16 cellular contexts compared by ENCODE assay signal in the genomic region with DNA sequence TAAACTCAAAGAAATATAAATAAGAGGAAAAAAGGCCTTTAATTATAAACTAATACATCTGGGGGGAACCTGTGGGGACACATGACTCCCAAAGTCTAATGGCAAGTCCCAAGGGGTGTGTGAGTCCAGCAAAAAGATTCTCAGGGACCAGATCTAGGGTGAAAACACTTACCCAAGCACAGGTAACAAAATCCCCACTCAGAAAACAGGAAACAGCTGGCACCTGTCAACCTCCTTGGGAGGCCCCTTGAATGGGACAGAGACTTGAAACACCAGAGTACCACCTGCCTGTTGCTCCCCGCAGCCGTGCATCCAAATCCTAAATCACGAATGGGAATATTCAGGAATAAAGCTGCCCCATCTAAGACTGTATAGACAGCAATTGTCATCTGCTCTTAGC.
DNase-seq lines count a peak whose midpoint lies in the region; ATAC-seq and TF ChIP-seq lines count a peak whose summit lies in the region.
"Had no signal": no experiment of that assay in that cellular context is flagged by ENCODE, and none has a peak within 500 bp of the region (broad histone marks: within the 10 kb centered on the region; RNA-seq: fewer than 3 reads in every experiment).

No MANE protein-coding gene starts in this region.

- no peaks in the 10 kb centered on the region for H3K9me3 ChIP-seq in esophagus muscularis mucosa
- H3K9me3 ChIP-seq: BLaER1 treated with 17β-estradiol and CSF1 and Interleukin-3, amounts not matched to agents 10 nM and 100 nM; HAP-1 had no signal

- H3K27me3 ChIP-seq in esophagus muscularis mucosa, result no peaks in the 10 kb centered on the region
- H3K27me3 ChIP-seq: BLaER1 treated with 17β-estradiol and CSF1 and Interleukin-3, amounts not matched to agents 10 nM and 100 nM had no signal

- no peak for ATAC-seq in GM18498 (IDR thresholded peaks at IDR 0.05; ENCODE audit: unreplicated experiment)
- no peak for ATAC-seq in GM18907 (IDR thresholded peaks at IDR 0.05; ENCODE audit: unreplicated experiment)

- 91% methylated on average over 3 of the region's 3 CpGs for WGBS in esophagus muscularis mucosa

- H3K4me1 ChIP-seq in esophagus muscularis mucosa, result no peaks in the 10 kb centered on the region
- H3K4me1 ChIP-seq: HAP-1 had no signal

- H3K27ac ChIP-seq in esophagus muscularis mucosa (replicated peaks in 1 of 4), result no peak overlapping the region
- H3K27ac ChIP-seq: BLaER1 treated with 17β-estradiol and CSF1 and Interleukin-3, amounts not matched to agents 10 nM and 100 nM had no signal

- intact Hi-C loops in esophagus muscularis mucosa (cut with DNase I), result no loop called here

- DNase-seq in NCI-H2171 treated with DMSO at 0.1 percent for 48 hours (lab: John Stamatoyannopoulos, UW) (peak; percentile 70), NCI-H2171 (lab: John Stamatoyannopoulos, UW) (no peak), NCI-H2107 treated with DMSO at 0.1 percent for 48 hours (lab: John Stamatoyannopoulos, UW; ENCODE audit: unreplicated experiment) (peak; percentile 41), NCI-H510A (lab: John Stamatoyannopoulos, UW) (peak; percentile 44), esophagus muscularis mucosa (ENCODE audit: extremely low spot score) (peak; percentile 77), NCI-H82 treated with DMSO at 0.1 percent for 48 hours (lab: John Stamatoyannopoulos, UW; ENCODE audit: unreplicated experiment) (no peak)
- DNase-seq: ACHN; Calu3; CD4-positive, CD25-positive, alpha-beta regulatory T cell; DMS 273 treated with DMSO at 0.1 percent for 48 hours; DND-41; GDM1 had no signal

- H3K4me3 ChIP-seq in esophagus muscularis mucosa, result no peak overlapping the region
- H3K4me3 ChIP-seq: BLaER1 treated with 17β-estradiol and CSF1 and Interleukin-3, amounts not matched to agents 10 nM and 100 nM; HAP-1 had no signal

- H3K36me3 ChIP-seq in esophagus muscularis mucosa, result no peaks in the 10 kb centered on the region
- H3K36me3 ChIP-seq: BLaER1 treated with 17β-estradiol and CSF1 and Interleukin-3, amounts not matched to agents 10 nM and 100 nM; HAP-1 had no signal

- TF ChIP-seq POLR2A in esophagus muscularis mucosa (IDR thresholded peaks at IDR 0.05; ENCODE audit: low read depth), result no peak

- no peak for TF ChIP-seq EP300 in esophagus muscularis mucosa (IDR thresholded peaks at IDR 0.05)

- no peak for TF ChIP-seq CTCF in esophagus muscularis mucosa (IDR thresholded peaks at IDR 0.05)

Comparison
In these comparisons a context has a peak if more than half of its experiments do, and no peak if none do; other contexts are left out.
1. DNase-seq: peak in NCI-H2171 treated with DMSO at 0.1 percent for 48 hours (single experiment), NCI-H2107 treated with DMSO at 0.1 percent for 48 hours (single experiment), NCI-H510A (single experiment) and esophagus muscularis mucosa (single experiment); none in NCI-H2171 (single experiment) and NCI-H82 treated with DMSO at 0.1 percent for 48 hours (single experiment).